In genomic region chr2:74368499-74368898, GRCh38 we compare ENCODE assay signal across 26 cellular contexts. TPM values are rescaled to one million over a fixed set of nuclear protein-coding genes. Genes with fewer than 3 reads are reported as not detected.
DNase-seq lines count a peak whose midpoint lies in the region; ATAC-seq, FAIRE-seq and TF ChIP-seq lines count a peak whose summit lies in the region.
"Had no signal": no experiment of that assay in that cellular context is flagged by ENCODE, and none has a peak within 500 bp of the region (broad histone marks: within the 10 kb centered on the region; RNA-seq: fewer than 3 reads in every experiment).

No MANE protein-coding gene starts in this region.

- WGBS in HepG2 (ENCODE audit: low lambda C conversion rate), result 98% methylated on average over 5 of the region's 5 CpGs
- 93% methylated on average over 2 of the region's 5 CpGs for WGBS in right lobe of liver (ENCODE audit: insufficient coverage, low coverage, low lambda C conversion rate, missing lambda C conversion rate)

- H3K9me3 ChIP-seq in HepG2 (ENCODE audit: low read length) (no peaks in the 10 kb centered on the region), right lobe of liver (no peaks in the 10 kb centered on the region), astrocyte (ENCODE audit: insufficient read depth, low read depth, low read length) (no peaks in the 10 kb centered on the region), osteoblast (ENCODE audit: low read depth, low read length) (no peaks in the 10 kb centered on the region)
- H3K9me3 ChIP-seq: BLaER1, Caco-2 had no signal

- TF ChIP-seq RAD21 in HepG2 (CRISPR knock-in tag; IDR thresholded peaks at IDR 0.05), result no peak

- H3K27me3 Mint-ChIP-seq in astrocyte (ENCODE audit: low read depth, unreplicated experiment), result no peaks in the 10 kb centered on the region
- H3K27me3 Mint-ChIP-seq: B cell; CD4-positive, CD25-positive, alpha-beta regulatory T cell had no signal

- H3K36me3 ChIP-seq in HepG2 (replicated peaks in 1 of 2; ENCODE audit: control insufficient read depth in 1 of 2, insufficient read depth in 2 of 2, low read length in 2 of 2) (peaks cover 68 to 91% of the 10 kb centered on the region in 2 experiments), right lobe of liver (peaks cover 8 to 63% (median 27%) of the 10 kb centered on the region in 4 donors), astrocyte (ENCODE audit: insufficient read depth, low read length) (peaks cover 65% of the 10 kb centered on the region), osteoblast (ENCODE audit: insufficient read depth, low read length) (peaks cover 82% of the 10 kb centered on the region)

- no peaks in the 10 kb centered on the region for H3K79me2 ChIP-seq in HepG2 (ENCODE audit: insufficient read depth, low read length)
- H3K79me2 ChIP-seq in astrocyte (ENCODE audit: insufficient read depth, low read length), result peaks cover 9% of the 10 kb centered on the region
- H3K79me2 ChIP-seq in osteoblast (ENCODE audit: insufficient read depth, low read length), result peaks cover 17% of the 10 kb centered on the region

- CTCF ChIA-PET in HepG2 (lab: Yijun Ruan, JAX; ENCODE audit: low intra/inter-chr PET ratio, low total read pairs), result no interaction called here

- TF ChIP-seq POLR2A in HepG2 (IDR thresholded peaks at IDR 0.05; ENCODE audit: insufficient read depth in 1 of 2, low read depth in 2 of 2, low read length in 2 of 2), result no peak
- no peak for TF ChIP-seq POLR2A in right lobe of liver (IDR thresholded peaks at IDR 0.05)

- H3K4me3 Mint-ChIP-seq in astrocyte (ENCODE audit: unreplicated experiment), result peak overlapping the region; percentile 7
- H3K4me3 Mint-ChIP-seq: B cell; CD8-positive, alpha-beta T cell had no signal

- H3K4me3 ChIP-seq in HepG2 (replicated peaks in 1 of 3; ENCODE audit: insufficient read depth in 1 of 3, low read depth in 2 of 3, low read length in 3 of 3) (no peak overlapping the region), right lobe of liver (no peak overlapping the region), astrocyte (ENCODE audit: insufficient read depth, low read depth, low read length) (no peak overlapping the region), osteoblast (ENCODE audit: insufficient read depth, low read length) (no peak overlapping the region)
- H3K4me3 ChIP-seq: BLaER1, GM12878, GM23248 had no signal

- in situ Hi-C loops in HepG2 (cut with HindIII; ENCODE audit: extremely low pct_ligation_motif_present, low pct_unique_long_range_greater_than_20kb), result no loop called here

- H4K20me1 ChIP-seq in HepG2 (ENCODE audit: insufficient read depth, low read length), result no peaks in the 10 kb centered on the region; the same call in 1 of the 2 replicates
- H4K20me1 ChIP-seq in astrocyte (ENCODE audit: insufficient read depth, low read length), result peaks cover 36% of the 10 kb centered on the region
- H4K20me1 ChIP-seq in osteoblast (ENCODE audit: insufficient read depth, low read length), result peaks cover 13% of the 10 kb centered on the region

- no peak overlapping the region for H2AFZ ChIP-seq in HepG2 (ENCODE audit: low read length)
- H2AFZ ChIP-seq in astrocyte (ENCODE audit: low read depth, low read length), result no peak overlapping the region
- H2AFZ ChIP-seq in osteoblast (ENCODE audit: low read length), result no peak overlapping the region
- H2AFZ ChIP-seq: GM23248 had no signal

- POLR2A ChIA-PET in HepG2 (lab: Yijun Ruan, JAX), result no interaction called here

- DNase-seq in HepG2 (ENCODE audit: low spot score) (no peak), right lobe of liver (no peak), astrocyte (ENCODE audit: low read depth) (no peak), osteoblast (ENCODE audit: insufficient read length, low spot score, missing footprints) (peak; percentile 52), NK-92 (lab: John Stamatoyannopoulos, UW; ENCODE audit: unreplicated experiment) (no peak), NCI-H1930 (lab: John Stamatoyannopoulos, UW) (no peak), NCI-H1694 treated with DMSO at 0.1 percent for 48 hours (lab: John Stamatoyannopoulos, UW) (no peak)
- DNase-seq: Caco-2; CD4-positive, CD25-positive, alpha-beta regulatory T cell; CD8-positive, alpha-beta T cell; DMS 273 treated with DMSO at 0.1 percent for 48 hours; DMS79; EL; GDM1; GM23248; H7; HCEC 1CT had no signal

- H3K4me2 ChIP-seq in HepG2 (ENCODE audit: low read depth, low read length), result no peak overlapping the region
- no peak overlapping the region for H3K4me2 ChIP-seq in astrocyte (ENCODE audit: low read length)
- H3K4me2 ChIP-seq in osteoblast (ENCODE audit: insufficient read depth, low read length), result no peak overlapping the region
- H3K4me2 ChIP-seq: BLaER1 had no signal

- H3K4me1 Mint-ChIP-seq in astrocyte (ENCODE audit: low read depth, unreplicated experiment), result peaks cover 4% of the 10 kb centered on the region
- H3K4me1 Mint-ChIP-seq: B cell had no signal

- no peak for TF ChIP-seq CTCF in HepG2 (CRISPR knock-in tag; IDR thresholded peaks at IDR 0.05)
- no peak for TF ChIP-seq CTCF in right lobe of liver (IDR thresholded peaks at IDR 0.05)
- TF ChIP-seq CTCF in astrocyte (IDR thresholded peaks at IDR 0.05; ENCODE audit: insufficient read depth, low read depth, low read length), result no peak
- TF ChIP-seq CTCF in osteoblast (IDR thresholded peaks at IDR 0.05; ENCODE audit: extremely low read depth, low read depth, low read length), result no peak

- BruUV-seq in HepG2 (replicated peaks; lab: Mats Ljungman, UMichigan), result no TSS peak

- H3K9me3 Mint-ChIP-seq in astrocyte (ENCODE audit: unreplicated experiment), result no peaks in the 10 kb centered on the region
- H3K9me3 Mint-ChIP-seq: CD4-positive, CD25-positive, alpha-beta regulatory T cell; CD8-positive, alpha-beta T cell had no signal

- H3K36me3 Mint-ChIP-seq in astrocyte (ENCODE audit: low read depth, unreplicated experiment), result peaks cover 50% of the 10 kb centered on the region

- H3K27me3 ChIP-seq in HepG2 (ENCODE audit: control insufficient read depth in 1 of 2, insufficient read depth in 2 of 2, low read length in 2 of 2) (no peaks in the 10 kb centered on the region), right lobe of liver (no peaks in the 10 kb centered on the region), astrocyte (ENCODE audit: insufficient read depth, low read length) (no peaks in the 10 kb centered on the region), osteoblast (ENCODE audit: insufficient read depth, low read length) (no peaks in the 10 kb centered on the region)
- H3K27me3 ChIP-seq: BLaER1 had no signal

- TF ChIP-seq EP300 in HepG2 (IDR thresholded peaks at IDR 0.05; ENCODE audit: low read depth in 2 of 2, low read length in 2 of 2) (no peak), HepG2 (CRISPR knock-in tag; IDR thresholded peaks at IDR 0.05; ENCODE audit: borderline replicate concordance) (no peak)

- ATAC-seq in HepG2 (no peak), right lobe of liver (no peak)
- ATAC-seq: CD8-positive, alpha-beta T cell; GM12878 had no signal

- FAIRE-seq in HepG2 (lab: Jason Lieb, UNC) (no peak), astrocyte (lab: Jason Lieb, UNC) (no peak)
- FAIRE-seq: A204.1, D721Med, GM12878, GM19239, H1 had no signal

- H3K4me1 ChIP-seq in HepG2 (ENCODE audit: insufficient read depth, low read length) (no peaks in the 10 kb centered on the region), right lobe of liver (peaks cover 0 to 9% (median 2%) of the 10 kb centered on the region in 4 donors), astrocyte (ENCODE audit: insufficient read depth, low read length) (peaks cover 5% of the 10 kb centered on the region), osteoblast (ENCODE audit: insufficient read depth, low read length) (peaks cover 6% of the 10 kb centered on the region)
- H3K4me1 ChIP-seq: Caco-2 had no signal

- no peak overlapping the region for H3K9ac ChIP-seq in HepG2 (ENCODE audit: insufficient read depth, low read depth, low read length)
- no peak overlapping the region for H3K9ac ChIP-seq in astrocyte (ENCODE audit: low read length)
- H3K9ac ChIP-seq: BLaER1, GM23248 had no signal

- intact Hi-C loops in HepG2 (cut with micrococcal nuclease; ENCODE audit: unreplicated experiment) (no loop called here), right lobe of liver (cut with DNase I) (no loop called here)

- no peak overlapping the region for H3K27ac Mint-ChIP-seq in astrocyte (ENCODE audit: unreplicated experiment)
- H3K27ac Mint-ChIP-seq: B cell; CD4-positive, CD25-positive, alpha-beta regulatory T cell; CD8-positive, alpha-beta T cell had no signal

- H3K27ac ChIP-seq in HepG2 (ENCODE audit: extremely low read length, insufficient read depth, low read length) (no peak overlapping the region), right lobe of liver (no peak overlapping the region), astrocyte (ENCODE audit: low read depth, low read length) (no peak overlapping the region), osteoblast (ENCODE audit: low read depth, low read length) (no peak overlapping the region)
- H3K27ac ChIP-seq: 22Rv1, BLaER1, C4-2B, GM23248 had no signal

RNA-seq across cellular contexts. Expression of gene DCTN1, which starts 11.6 kb away (rescaled TPM):
- 109 and 122 TPM in 2 replicates for total RNA-seq in HepG2 (2016; rRNA removed; fragmentation: Illumina TruSeq; extraction: Trizol)
- total RNA-seq in HepG2 (2016; cell fraction: cytosol; rRNA removed; fragmentation: Illumina TruSeq; extraction: Trizol; ENCODE audit: low read depth), result 7.7 and 11.2 TPM in 2 replicates
- 94.1 and 122 TPM in 2 replicates for total RNA-seq in HepG2 (2016; cell fraction: insoluble cytoplasmic fraction; rRNA removed; fragmentation: Illumina TruSeq; extraction: Trizol)
- 18.0 and 20.5 TPM in 2 replicates for total RNA-seq in HepG2 (2016; cell fraction: membrane; rRNA removed; fragmentation: Illumina TruSeq; extraction: Trizol)
- 55.1 and 60.1 TPM in 2 replicates for total RNA-seq in HepG2 (2016; cell fraction: nucleus; rRNA removed; fragmentation: Illumina TruSeq; extraction: Trizol)
- 73.2 and 82.4 TPM in 2 replicates for polyA plus RNA-seq in HepG2 (2011; rRNA removed)
- 54.6 and 71.3 TPM in 2 replicates for polyA plus RNA-seq in HepG2 (2011; cell fraction: cytosol; rRNA removed)
- polyA plus RNA-seq in HepG2 (2011; cell fraction: nucleus; rRNA removed), result 141 and 144 TPM in 2 replicates
- polyA plus RNA-seq in HepG2 (2012), result 72.2 and 76.7 TPM in 2 replicates
- 8.1 and 9.5 TPM in 2 replicates for polyA plus RNA-seq in HepG2 (2016; cell fraction: cytosol; fragmentation: Illumina TruSeq; extraction: Trizol; ENCODE audit: low read depth)
- 106 and 136 TPM in 2 replicates for polyA plus RNA-seq in HepG2 (2016; cell fraction: insoluble cytoplasmic fraction; fragmentation: Illumina TruSeq; extraction: Trizol; ENCODE audit: low read depth)
- 20.1 and 26.0 TPM in 2 replicates for polyA plus RNA-seq in HepG2 (2016; cell fraction: membrane; fragmentation: Illumina TruSeq; extraction: Trizol; ENCODE audit: low read depth)
- polyA plus RNA-seq in HepG2 (2016; cell fraction: nucleus; fragmentation: Illumina TruSeq; extraction: Trizol; ENCODE audit: insufficient read depth, low read depth), result 119 and 130 TPM in 2 replicates
- 266 and 308 TPM in 2 replicates for polyA minus RNA-seq in HepG2 (2011; rRNA and poly(A)+ RNA removed; ENCODE audit: low replicate concordance)
- polyA minus RNA-seq in HepG2 (2011; cell fraction: cytosol; rRNA and poly(A)+ RNA removed), result 81.1 and 87.7 TPM in 2 replicates
- polyA minus RNA-seq in HepG2 (2011; cell fraction: nucleus; rRNA and poly(A)+ RNA removed), result 62.1 and 69.7 TPM in 2 replicates
- 10 to 100 TPM; 33.7 to 47.9 (median 37.3) TPM for total RNA-seq in right lobe of liver
- 206 and 215 TPM in 2 replicates for total RNA-seq in astrocyte
- total RNA-seq in osteoblast, result 135 and 177 TPM in 2 replicates

RNA-seq across cellular contexts. Expression of gene SLC4A5, which starts 25.3 kb away (rescaled TPM):
- total RNA-seq in HepG2 (2016; rRNA removed; fragmentation: Illumina TruSeq; extraction: Trizol) (0.25 TPM in 1 of 2 replicates, not detected in the other), right lobe of liver (1 to 10 TPM in 2 of 6 experiments, under 1 TPM in 4; 0.12 to 1.2 (median 0.68) TPM), astrocyte (0.36 and 0.41 TPM in 2 replicates), osteoblast (0.36 and 2.7 TPM in 2 replicates)
- total RNA-seq in HepG2 (2016; cell fraction: cytosol; rRNA removed; fragmentation: Illumina TruSeq; extraction: Trizol; ENCODE audit: low read depth), result not detected in 2 replicates
- 0.09 TPM in 1 of 2 replicates, not detected in the other for total RNA-seq in HepG2 (2016; cell fraction: insoluble cytoplasmic fraction; rRNA removed; fragmentation: Illumina TruSeq; extraction: Trizol)
- not detected in 2 replicates for total RNA-seq in HepG2 (2016; cell fraction: membrane; rRNA removed; fragmentation: Illumina TruSeq; extraction: Trizol)
- total RNA-seq in HepG2 (2016; cell fraction: nucleus; rRNA removed; fragmentation: Illumina TruSeq; extraction: Trizol), result 0.34 and 0.53 TPM in 2 replicates
- 0.50 and 0.51 TPM in 2 replicates for polyA plus RNA-seq in HepG2 (2011; rRNA removed)
- 0.01 TPM in 1 of 2 replicates, not detected in the other for polyA plus RNA-seq in HepG2 (2011; cell fraction: cytosol; rRNA removed)
- 0.14 and 0.74 TPM in 2 replicates for polyA plus RNA-seq in HepG2 (2011; cell fraction: nucleus; rRNA removed)
- polyA plus RNA-seq in HepG2 (2012), result 0.74 and 0.93 TPM in 2 replicates
- not detected in 2 replicates for polyA plus RNA-seq in HepG2 (2016; cell fraction: cytosol; fragmentation: Illumina TruSeq; extraction: Trizol; ENCODE audit: low read depth)
- 0.49 TPM in 1 of 2 replicates, not detected in the other for polyA plus RNA-seq in HepG2 (2016; cell fraction: insoluble cytoplasmic fraction; fragmentation: Illumina TruSeq; extraction: Trizol; ENCODE audit: low read depth)
- polyA plus RNA-seq in HepG2 (2016; cell fraction: membrane; fragmentation: Illumina TruSeq; extraction: Trizol; ENCODE audit: low read depth), result not detected in 2 replicates
- 0.30 and 1.1 TPM in 2 replicates for polyA plus RNA-seq in HepG2 (2016; cell fraction: nucleus; fragmentation: Illumina TruSeq; extraction: Trizol; ENCODE audit: insufficient read depth, low read depth)
- polyA minus RNA-seq in HepG2 (2011; rRNA and poly(A)+ RNA removed; ENCODE audit: low replicate concordance), result 0.26 and 0.56 TPM in 2 replicates
- polyA minus RNA-seq in HepG2 (2011; cell fraction: cytosol; rRNA and poly(A)+ RNA removed), result 0.09 TPM in 1 of 2 replicates, not detected in the other
- 1.0 and 1.1 TPM in 2 replicates for polyA minus RNA-seq in HepG2 (2011; cell fraction: nucleus; rRNA and poly(A)+ RNA removed)

RNA-seq across cellular contexts. Expression of gene C2orf81, which starts 52.9 kb away (rescaled TPM):
- 0.13 and 0.15 TPM in 2 replicates for total RNA-seq in HepG2 (2016; rRNA removed; fragmentation: Illumina TruSeq; extraction: Trizol)
- total RNA-seq in HepG2 (2016; cell fraction: cytosol; rRNA removed; fragmentation: Illumina TruSeq; extraction: Trizol; ENCODE audit: low read depth), result not detected in 2 replicates
- 0.09 TPM in 1 of 2 replicates, not detected in the other for total RNA-seq in HepG2 (2016; cell fraction: insoluble cytoplasmic fraction; rRNA removed; fragmentation: Illumina TruSeq; extraction: Trizol)
- total RNA-seq in HepG2 (2016; cell fraction: membrane; rRNA removed; fragmentation: Illumina TruSeq; extraction: Trizol), result not detected in 2 replicates
- total RNA-seq in HepG2 (2016; cell fraction: nucleus; rRNA removed; fragmentation: Illumina TruSeq; extraction: Trizol), result 0.16 TPM in 1 of 2 replicates, not detected in the other
- polyA plus RNA-seq in HepG2 (2011; rRNA removed), result 0.05 and 0.17 TPM in 2 replicates
- polyA plus RNA-seq in HepG2 (2011; cell fraction: cytosol; rRNA removed), result 0.12 and 0.13 TPM in 2 replicates
- 0.21 TPM in 2 replicates for polyA plus RNA-seq in HepG2 (2011; cell fraction: nucleus; rRNA removed)
- 0.13 TPM in 1 of 2 replicates, not detected in the other for polyA plus RNA-seq in HepG2 (2012)
- polyA plus RNA-seq in HepG2 (2016; cell fraction: cytosol; fragmentation: Illumina TruSeq; extraction: Trizol; ENCODE audit: low read depth), result not detected in 2 replicates
- polyA plus RNA-seq in HepG2 (2016; cell fraction: insoluble cytoplasmic fraction; fragmentation: Illumina TruSeq; extraction: Trizol; ENCODE audit: low read depth), result 0.16 TPM in 1 of 2 replicates, not detected in the other
- 0.24 and 0.29 TPM in 2 replicates for polyA plus RNA-seq in HepG2 (2016; cell fraction: membrane; fragmentation: Illumina TruSeq; extraction: Trizol; ENCODE audit: low read depth)
- polyA plus RNA-seq in HepG2 (2016; cell fraction: nucleus; fragmentation: Illumina TruSeq; extraction: Trizol; ENCODE audit: insufficient read depth, low read depth), result 0.35 TPM in 1 of 2 replicates, not detected in the other
- polyA minus RNA-seq in HepG2 (2011; rRNA and poly(A)+ RNA removed; ENCODE audit: low replicate concordance), result 0.49 and 0.58 TPM in 2 replicates
- not detected in 2 replicates for polyA minus RNA-seq in HepG2 (2011; cell fraction: cytosol; rRNA and poly(A)+ RNA removed)
- not detected in 2 replicates for polyA minus RNA-seq in HepG2 (2011; cell fraction: nucleus; rRNA and poly(A)+ RNA removed)
- under 1 TPM in 5 of 6 experiments, not detected in 1; 0.18 to 0.56 (median 0.31) TPM for total RNA-seq in right lobe of liver
- total RNA-seq in astrocyte, result 2.1 and 2.5 TPM in 2 replicates
- total RNA-seq in osteoblast, result 0.72 and 1.5 TPM in 2 replicates

RNA-seq across cellular contexts. Expression of gene WDR54, which starts 53.0 kb away (rescaled TPM):
- 1.3 and 2.0 TPM in 2 replicates for total RNA-seq in HepG2 (2016; rRNA removed; fragmentation: Illumina TruSeq; extraction: Trizol)
- total RNA-seq in HepG2 (2016; cell fraction: cytosol; rRNA removed; fragmentation: Illumina TruSeq; extraction: Trizol; ENCODE audit: low read depth), result 1.5 TPM in 2 replicates
- 1.4 and 1.6 TPM in 2 replicates for total RNA-seq in HepG2 (2016; cell fraction: insoluble cytoplasmic fraction; rRNA removed; fragmentation: Illumina TruSeq; extraction: Trizol)
- 1.1 and 1.4 TPM in 2 replicates for total RNA-seq in HepG2 (2016; cell fraction: membrane; rRNA removed; fragmentation: Illumina TruSeq; extraction: Trizol)
- total RNA-seq in HepG2 (2016; cell fraction: nucleus; rRNA removed; fragmentation: Illumina TruSeq; extraction: Trizol), result 0.66 and 2.7 TPM in 2 replicates
- polyA plus RNA-seq in HepG2 (2011; rRNA removed), result 12.4 and 17.3 TPM in 2 replicates
- polyA plus RNA-seq in HepG2 (2011; cell fraction: cytosol; rRNA removed), result 12.3 and 28.2 TPM in 2 replicates
- polyA plus RNA-seq in HepG2 (2011; cell fraction: nucleus; rRNA removed), result 15.9 and 19.2 TPM in 2 replicates
- polyA plus RNA-seq in HepG2 (2012), result 12.9 and 25.5 TPM in 2 replicates
- 1.2 and 1.3 TPM in 2 replicates for polyA plus RNA-seq in HepG2 (2016; cell fraction: cytosol; fragmentation: Illumina TruSeq; extraction: Trizol; ENCODE audit: low read depth)
- polyA plus RNA-seq in HepG2 (2016; cell fraction: insoluble cytoplasmic fraction; fragmentation: Illumina TruSeq; extraction: Trizol; ENCODE audit: low read depth), result 1.2 TPM in 2 replicates
- polyA plus RNA-seq in HepG2 (2016; cell fraction: membrane; fragmentation: Illumina TruSeq; extraction: Trizol; ENCODE audit: low read depth), result 0.55 and 1.1 TPM in 2 replicates
- polyA plus RNA-seq in HepG2 (2016; cell fraction: nucleus; fragmentation: Illumina TruSeq; extraction: Trizol; ENCODE audit: insufficient read depth, low read depth), result 1.7 and 1.8 TPM in 2 replicates
- polyA minus RNA-seq in HepG2 (2011; rRNA and poly(A)+ RNA removed; ENCODE audit: low replicate concordance), result 40.5 and 150 TPM in 2 replicates
- 4.6 and 10.5 TPM in 2 replicates for polyA minus RNA-seq in HepG2 (2011; cell fraction: cytosol; rRNA and poly(A)+ RNA removed)
- polyA minus RNA-seq in HepG2 (2011; cell fraction: nucleus; rRNA and poly(A)+ RNA removed), result 2.7 and 4.5 TPM in 2 replicates
- total RNA-seq in right lobe of liver, result 1 to 10 TPM; 1.6 to 5.3 (median 2.2) TPM
- 14.8 and 17.5 TPM in 2 replicates for total RNA-seq in astrocyte
- 21.2 and 23.9 TPM in 2 replicates for total RNA-seq in osteoblast
